Comparison of ENCODE assay signal across 8 cellular contexts in genomic region chr17:30378191-30378796, GRCh38. TPM values are rescaled to one million over a fixed set of nuclear protein-coding genes. Genes with fewer than 3 reads are reported as not detected.
DNase-seq lines count a peak whose midpoint lies in the region; ATAC-seq and TF ChIP-seq lines count a peak whose summit lies in the region.

No MANE protein-coding gene starts in this region.

- H3K27ac Mint-ChIP-seq in activated CD4-positive, alpha-beta T cell treated with anti-CD3 and anti-CD28 coated beads for 36 hours = peak overlapping the region; percentile 80
- peak overlapping the region; percentile 55 for H3K27ac Mint-ChIP-seq in dendritic cell treated with granulocyte-macrophage colony-stimulating factor and Interleukin-4, amounts not matched to agents 40 ng/mL and 50 ng/mL, for 4 days
- peak overlapping the region; percentile 20 for H3K27ac Mint-ChIP-seq in stimulated activated naive B cell treated with anti-CD40 and anti-IgM and Interleukin-4, amounts not matched to agents 10 μg/mL and 1 μg/mL and 100 μg/mL, for 72 hours

- H3K4me1 ChIP-seq in mesodermal cell (ENCODE audit: control insufficient read depth, insufficient read depth, low read length, poor library complexity, severe bottlenecking) = peaks cover 7% of the 10 kb centered on the region

- no peaks in the 10 kb centered on the region for H3K27me3 Mint-ChIP-seq in activated CD4-positive, alpha-beta T cell treated with anti-CD3 and anti-CD28 coated beads for 36 hours
- H3K27me3 Mint-ChIP-seq in dendritic cell treated with granulocyte-macrophage colony-stimulating factor and Interleukin-4, amounts not matched to agents 40 ng/mL and 50 ng/mL, for 4 days = peaks cover 8% of the 10 kb centered on the region
- peaks cover 24 to 29% of the 10 kb centered on the region in 2 donors for H3K27me3 Mint-ChIP-seq in stimulated activated naive B cell treated with anti-CD40 and anti-IgM and Interleukin-4, amounts not matched to agents 10 μg/mL and 1 μg/mL and 100 μg/mL, for 72 hours

- H3K27ac ChIP-seq in mesodermal cell (ENCODE audit: low read depth, low read length, severe bottlenecking) = peak overlapping the region; percentile 31

- no peaks in the 10 kb centered on the region for H3K9me3 ChIP-seq in mesodermal cell (ENCODE audit: control insufficient read depth, low read length)

- H3K4me3 ChIP-seq in AG10803 (ENCODE audit: low read length) (peak overlapping the region; percentile 72), mesodermal cell (ENCODE audit: extremely low read depth, insufficient read depth, low read length, poor library complexity, severe bottlenecking) (peak overlapping the region; percentile 73)

- no peak for DNase-seq in AG10803 (ENCODE audit: low read depth)
- no peak for DNase-seq in HEK293T (ENCODE audit: extremely low spot score)
- DNase-seq in activated CD4-positive, alpha-beta T cell treated with anti-CD3 and anti-CD28 coated beads for 36 hours = peak; percentile 81
- DNase-seq in stimulated activated naive B cell treated with anti-CD40 and anti-IgM and Interleukin-4, amounts not matched to agents 10 μg/mL and 1 μg/mL and 100 μg/mL, for 72 hours = no peak
- no peak for DNase-seq in hippocampal formation (lab: John Stamatoyannopoulos, UW)
- no peak for DNase-seq in A172 (ENCODE audit: low spot score)

- CTCF ChIA-PET in HEK293T (lab: Yijun Ruan, JAX) = interaction anchor here (0.6 kb wide), 1 partner anchor 16 kb away, joined by 3 read pairs; no protein-coding TSS in a partner anchor
- CTCF ChIA-PET in activated CD4-positive, alpha-beta T cell treated with anti-CD3 and anti-CD28 coated beads for 36 hours (lab: Charles Lee) = interaction anchor here (0.8 to 0.9 kb wide), 2 partner anchors 37 to 98 kb away, joined by 3 read pairs; no protein-coding TSS in a partner anchor

- POLR2A ChIA-PET in HEK293T (lab: Yijun Ruan, JAX) = no interaction called here
- POLR2A ChIA-PET in activated CD4-positive, alpha-beta T cell treated with anti-CD3 and anti-CD28 coated beads for 36 hours (lab: Charles Lee) = interaction anchor here (0.6 to 1.5 kb wide), 2 partner anchors 9 to 201 kb away, joined by 3 read pairs; no protein-coding TSS in a partner anchor

- no peaks in the 10 kb centered on the region for H3K36me3 ChIP-seq in mesodermal cell (ENCODE audit: control insufficient read depth, insufficient read depth, low read length)

- H3K4me3 Mint-ChIP-seq in activated CD4-positive, alpha-beta T cell treated with anti-CD3 and anti-CD28 coated beads for 36 hours = peak overlapping the region; percentile 82
- peak overlapping the region; percentile 79 for H3K4me3 Mint-ChIP-seq in dendritic cell treated with granulocyte-macrophage colony-stimulating factor and Interleukin-4, amounts not matched to agents 40 ng/mL and 50 ng/mL, for 4 days
- peak overlapping the region; percentile 79 to 86 for H3K4me3 Mint-ChIP-seq in stimulated activated naive B cell treated with anti-CD40 and anti-IgM and Interleukin-4, amounts not matched to agents 10 μg/mL and 1 μg/mL and 100 μg/mL, for 72 hours

- H3K4me1 Mint-ChIP-seq in activated CD4-positive, alpha-beta T cell treated with anti-CD3 and anti-CD28 coated beads for 36 hours = peaks cover 63% of the 10 kb centered on the region
- peaks cover 47% of the 10 kb centered on the region for H3K4me1 Mint-ChIP-seq in dendritic cell treated with granulocyte-macrophage colony-stimulating factor and Interleukin-4, amounts not matched to agents 40 ng/mL and 50 ng/mL, for 4 days (ENCODE audit: low read depth)
- peaks cover 18 to 21% of the 10 kb centered on the region in 2 donors for H3K4me1 Mint-ChIP-seq in stimulated activated naive B cell treated with anti-CD40 and anti-IgM and Interleukin-4, amounts not matched to agents 10 μg/mL and 1 μg/mL and 100 μg/mL, for 72 hours

- H3K36me3 Mint-ChIP-seq in activated CD4-positive, alpha-beta T cell treated with anti-CD3 and anti-CD28 coated beads for 36 hours (ENCODE audit: low read depth) = peaks cover 6% of the 10 kb centered on the region
- H3K36me3 Mint-ChIP-seq in dendritic cell treated with granulocyte-macrophage colony-stimulating factor and Interleukin-4, amounts not matched to agents 40 ng/mL and 50 ng/mL, for 4 days (ENCODE audit: low read depth) = peaks cover 10% of the 10 kb centered on the region
- no peaks in the 10 kb centered on the region for H3K36me3 Mint-ChIP-seq in stimulated activated naive B cell treated with anti-CD40 and anti-IgM and Interleukin-4, amounts not matched to agents 10 μg/mL and 1 μg/mL and 100 μg/mL, for 72 hours

- TF ChIP-seq CTCF in AG10803 (conservative IDR thresholded peaks at IDR 0.05; ENCODE audit: low read length) = no peak

- H3K9me3 Mint-ChIP-seq in activated CD4-positive, alpha-beta T cell treated with anti-CD3 and anti-CD28 coated beads for 36 hours (ENCODE audit: low read depth) = no peaks in the 10 kb centered on the region
- no peaks in the 10 kb centered on the region for H3K9me3 Mint-ChIP-seq in dendritic cell treated with granulocyte-macrophage colony-stimulating factor and Interleukin-4, amounts not matched to agents 40 ng/mL and 50 ng/mL, for 4 days
- no peaks in the 10 kb centered on the region for H3K9me3 Mint-ChIP-seq in stimulated activated naive B cell treated with anti-CD40 and anti-IgM and Interleukin-4, amounts not matched to agents 10 μg/mL and 1 μg/mL and 100 μg/mL, for 72 hours

- intact Hi-C loops in activated CD4-positive, alpha-beta T cell treated with anti-CD3 and anti-CD28 coated beads for 36 hours (cut with DNase I, micrococcal nuclease) = loop anchor here (1.0 to 10.0 kb wide), 14 partner anchors 14 to 937 kb away; partner anchors contain the start of genes BLMH (in 1 of the 2), CRLF3 (in 1 of the 2), EVI2B (in 1 of the 2) and GOSR1 (in 1 of the 2)
- intact Hi-C loops in dendritic cell treated with granulocyte-macrophage colony-stimulating factor and Interleukin-4, amounts not matched to agents 40 ng/mL and 50 ng/mL, for 4 days (cut with micrococcal nuclease) = loop anchor here (2.0 to 5.0 kb wide), 2 partner anchors 36 to 261 kb away; partner anchors contain the start of gene NSRP1

- ATAC-seq in activated CD4-positive, alpha-beta T cell treated with anti-CD3 and anti-CD28 coated beads for 36 hours = peak; percentile 40
- ATAC-seq in stimulated activated naive B cell treated with anti-CD40 and anti-IgM and Interleukin-4, amounts not matched to agents 10 μg/mL and 1 μg/mL and 100 μg/mL, for 72 hours (replicated peaks) = peak; percentile 33 to 38

- 23 to 25% methylated on average over 26 to 28 of the region's 32 CpGs for WGBS in mesodermal cell (ENCODE audit: insufficient coverage in 2 of 2), 2 experiments

TF ChIP-seq in HEK293T, 16 proteins besides CTCF, POLR2A, EP300 and RAD21:
- peak; percentile 97 for TF ChIP-seq L3MBTL2 (conservative IDR thresholded peaks at IDR 0.05)
- TF ChIP-seq HDGF (IDR thresholded peaks at IDR 0.05; ENCODE audit: borderline replicate concordance) = no peak
TF ChIP-seq in HEK293T: peak in this region for 1.

RNA-seq across cellular contexts. Expression of gene CPD, which starts 0.4 kb away (rescaled TPM):
- 10 to 100 TPM; 29.0 to 36.3 TPM for total RNA-seq in activated CD4-positive, alpha-beta T cell treated with anti-CD3 and anti-CD28 coated beads for 36 hours
- polyA plus RNA-seq in mesodermal cell (2013, experiment 1 of 2) = 58.5 TPM
- 44.8 TPM for polyA plus RNA-seq in mesodermal cell (2013, experiment 2 of 2)
- 53.0 and 100 TPM in 2 replicates for total RNA-seq in A172 (2014; rRNA removed; shearing (Covaris generic))

RNA-seq across cellular contexts. Expression of gene TMIGD1, which starts 44.4 kb away (rescaled TPM):
- not detected for total RNA-seq in activated CD4-positive, alpha-beta T cell treated with anti-CD3 and anti-CD28 coated beads for 36 hours
- polyA plus RNA-seq in mesodermal cell (2013, experiment 1 of 2) = not detected
- polyA plus RNA-seq in mesodermal cell (2013, experiment 2 of 2) = not detected
- total RNA-seq in A172 (2014; rRNA removed; shearing (Covaris generic)) = not detected in 2 replicates

Comparison
In these comparisons a context has a peak if more than half of its experiments do, and no peak if none do; other contexts are left out.
1. H3K27ac Mint-ChIP-seq: peak in every context shown above with its lines; median percentile 80 in activated CD4-positive, alpha-beta T cell treated with anti-CD3 and anti-CD28 coated beads for 36 hours; 55 in dendritic cell treated with granulocyte-macrophage colony-stimulating factor and Interleukin-4, amounts not matched to agents 40 ng/mL and 50 ng/mL, for 4 days; 20 in stimulated activated naive B cell treated with anti-CD40 and anti-IgM and Interleukin-4, amounts not matched to agents 10 μg/mL and 1 μg/mL and 100 μg/mL, for 72 hours.